Comparison of ENCODE assay signal across 1 cellular context in the genomic region with DNA sequence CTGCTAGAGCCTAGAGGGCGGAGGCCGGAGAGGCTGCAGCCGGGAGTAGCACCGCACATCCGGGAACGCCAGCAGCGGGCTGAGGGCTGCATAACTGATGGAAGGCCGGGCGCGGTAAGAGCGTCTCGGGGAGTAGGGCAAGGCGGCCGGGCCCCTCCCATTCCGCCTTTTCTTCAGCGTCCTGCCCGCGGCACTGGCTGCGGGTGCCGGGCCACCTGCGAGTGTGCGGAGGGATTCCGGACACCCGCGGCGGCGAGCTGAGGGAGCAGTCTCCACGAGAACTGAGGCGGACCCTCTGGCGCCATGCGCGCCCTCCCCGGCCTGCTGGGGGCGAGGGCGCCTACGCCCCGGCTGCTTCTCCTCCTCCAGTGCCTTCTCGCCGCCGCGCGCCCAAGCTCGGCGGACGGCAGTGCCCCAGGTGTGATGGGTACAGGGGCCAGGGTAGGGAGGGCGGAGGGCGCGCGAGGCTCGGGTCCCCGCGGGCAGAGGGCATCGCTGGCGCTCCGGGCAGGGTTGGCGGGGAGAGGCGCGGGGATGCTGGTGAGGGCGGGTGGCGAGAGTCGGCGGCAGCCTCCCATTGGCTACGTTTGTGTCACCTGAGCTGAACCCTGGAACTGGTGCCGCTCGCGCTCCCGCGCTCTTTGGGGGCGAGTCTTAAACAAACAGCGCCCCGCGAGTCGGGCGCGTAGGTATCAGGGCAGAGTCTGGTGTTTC.
TF ChIP-seq lines count a peak whose summit lies in the region.

No MANE protein-coding gene starts in this region.

TF ChIP-seq in HepG2, 621 proteins besides CTCF, POLR2A, EP300 and RAD21 (continued from another document and continues in another):
- no peak for TF ChIP-seq RFX5 (IDR thresholded peaks at IDR 0.05; ENCODE audit: low read depth, low read length)
- TF ChIP-seq STAG1 (CRISPR knock-in tag; IDR thresholded peaks at IDR 0.05) = no peak
- TF ChIP-seq, protein P1, sequence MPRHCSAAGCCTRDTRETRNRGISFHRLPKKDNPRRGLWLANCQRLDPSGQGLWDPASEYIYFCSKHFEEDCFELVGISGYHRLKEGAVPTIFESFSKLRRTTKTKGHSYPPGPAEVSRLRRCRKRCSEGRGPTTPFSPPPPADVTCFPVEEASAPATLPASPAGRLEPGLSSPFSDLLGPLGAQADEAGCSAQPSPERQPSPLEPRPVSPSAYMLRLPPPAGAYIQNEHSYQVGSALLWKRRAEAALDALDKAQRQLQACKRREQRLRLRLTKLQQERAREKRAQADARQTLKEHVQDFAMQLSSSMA (CRISPR knock-in tag; IDR thresholded peaks at IDR 0.05) = peak; percentile 65; the same call in 1 of the 2 replicates
- peak; percentile 82; the same call in 1 of the 2 replicates for TF ChIP-seq ZNF124 (CRISPR knock-in tag; IDR thresholded peaks at IDR 0.05)
- 0 out of 2 replicates have a peak, but pooled peaks have one; percentile 19 for TF ChIP-seq ZFP37 (CRISPR knock-in tag; IDR thresholded peaks at IDR 0.05; ENCODE audit: borderline replicate concordance)
- TF ChIP-seq, protein P2, sequence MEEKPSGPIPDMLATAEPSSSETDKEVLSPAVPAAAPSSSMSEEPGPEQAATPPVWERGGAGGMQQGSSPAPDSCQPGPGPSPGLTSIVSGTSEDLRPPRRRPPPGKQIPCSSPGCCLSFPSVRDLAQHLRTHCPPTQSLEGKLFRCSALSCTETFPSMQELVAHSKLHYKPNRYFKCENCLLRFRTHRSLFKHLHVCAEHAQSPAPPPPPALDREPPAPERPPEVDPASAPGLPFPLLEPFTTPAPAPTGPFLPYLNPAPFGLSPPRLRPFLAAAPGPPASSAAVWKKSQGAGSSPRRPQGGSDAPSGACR (CRISPR knock-in tag; IDR thresholded peaks at IDR 0.05) = peak; percentile 73; the same call in 1 of the 2 replicates
- TF ChIP-seq ZMYM3 (CRISPR knock-in tag; IDR thresholded peaks at IDR 0.05) = peak; percentile 40
- 0 out of 2 replicates have a peak, but pooled peaks have one; percentile 31 for TF ChIP-seq DNMT3B (CRISPR knock-in tag; conservative IDR thresholded peaks at IDR 0.05)
- TF ChIP-seq, protein P3, sequence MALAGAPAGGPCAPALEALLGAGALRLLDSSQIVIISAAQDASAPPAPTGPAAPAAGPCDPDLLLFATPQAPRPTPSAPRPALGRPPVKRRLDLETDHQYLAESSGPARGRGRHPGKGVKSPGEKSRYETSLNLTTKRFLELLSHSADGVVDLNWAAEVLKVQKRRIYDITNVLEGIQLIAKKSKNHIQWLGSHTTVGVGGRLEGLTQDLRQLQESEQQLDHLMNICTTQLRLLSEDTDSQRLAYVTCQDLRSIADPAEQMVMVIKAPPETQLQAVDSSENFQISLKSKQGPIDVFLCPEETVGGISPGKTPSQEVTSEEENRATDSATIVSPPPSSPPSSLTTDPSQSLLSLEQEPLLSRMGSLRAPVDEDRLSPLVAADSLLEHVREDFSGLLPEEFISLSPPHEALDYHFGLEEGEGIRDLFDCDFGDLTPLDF (CRISPR knock-in tag; IDR thresholded peaks at IDR 0.05) = peak; percentile 94
- TF ChIP-seq, protein P4, sequence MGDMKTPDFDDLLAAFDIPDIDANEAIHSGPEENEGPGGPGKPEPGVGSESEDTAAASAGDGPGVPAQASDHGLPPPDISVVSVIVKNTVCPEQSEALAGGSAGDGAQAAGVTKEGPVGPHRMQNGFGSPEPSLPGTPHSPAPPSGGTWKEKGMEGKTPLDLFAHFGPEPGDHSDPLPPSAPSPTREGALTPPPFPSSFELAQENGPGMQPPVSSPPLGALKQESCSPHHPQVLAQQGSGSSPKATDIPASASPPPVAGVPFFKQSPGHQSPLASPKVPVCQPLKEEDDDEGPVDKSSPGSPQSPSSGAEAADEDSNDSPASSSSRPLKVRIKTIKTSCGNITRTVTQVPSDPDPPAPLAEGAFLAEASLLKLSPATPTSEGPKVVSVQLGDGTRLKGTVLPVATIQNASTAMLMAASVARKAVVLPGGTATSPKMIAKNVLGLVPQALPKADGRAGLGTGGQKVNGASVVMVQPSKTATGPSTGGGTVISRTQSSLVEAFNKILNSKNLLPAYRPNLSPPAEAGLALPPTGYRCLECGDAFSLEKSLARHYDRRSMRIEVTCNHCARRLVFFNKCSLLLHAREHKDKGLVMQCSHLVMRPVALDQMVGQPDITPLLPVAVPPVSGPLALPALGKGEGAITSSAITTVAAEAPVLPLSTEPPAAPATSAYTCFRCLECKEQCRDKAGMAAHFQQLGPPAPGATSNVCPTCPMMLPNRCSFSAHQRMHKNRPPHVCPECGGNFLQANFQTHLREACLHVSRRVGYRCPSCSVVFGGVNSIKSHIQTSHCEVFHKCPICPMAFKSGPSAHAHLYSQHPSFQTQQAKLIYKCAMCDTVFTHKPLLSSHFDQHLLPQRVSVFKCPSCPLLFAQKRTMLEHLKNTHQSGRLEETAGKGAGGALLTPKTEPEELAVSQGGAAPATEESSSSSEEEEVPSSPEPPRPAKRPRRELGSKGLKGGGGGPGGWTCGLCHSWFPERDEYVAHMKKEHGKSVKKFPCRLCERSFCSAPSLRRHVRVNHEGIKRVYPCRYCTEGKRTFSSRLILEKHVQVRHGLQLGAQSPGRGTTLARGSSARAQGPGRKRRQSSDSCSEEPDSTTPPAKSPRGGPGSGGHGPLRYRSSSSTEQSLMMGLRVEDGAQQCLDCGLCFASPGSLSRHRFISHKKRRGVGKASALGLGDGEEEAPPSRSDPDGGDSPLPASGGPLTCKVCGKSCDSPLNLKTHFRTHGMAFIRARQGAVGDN (CRISPR knock-in tag; IDR thresholded peaks at IDR 0.05) = peak; percentile 99
- TF ChIP-seq ZNF296 (CRISPR knock-in tag; conservative IDR thresholded peaks at IDR 0.05) = no peak
- peak; percentile 70; the same call in 1 of the 2 replicates for TF ChIP-seq ZNF30 (CRISPR knock-in tag; IDR thresholded peaks at IDR 0.05)
- TF ChIP-seq ZNF552 (CRISPR knock-in tag; IDR thresholded peaks at IDR 0.05; ENCODE audit: borderline replicate concordance) = 0 out of 2 replicates have a peak, but pooled peaks have one; percentile 47
- 0 out of 2 replicates have a peak, but pooled peaks have one; percentile 38 for TF ChIP-seq ELF1 (CRISPR knock-in tag; IDR thresholded peaks at IDR 0.05)
- TF ChIP-seq, protein P5, sequence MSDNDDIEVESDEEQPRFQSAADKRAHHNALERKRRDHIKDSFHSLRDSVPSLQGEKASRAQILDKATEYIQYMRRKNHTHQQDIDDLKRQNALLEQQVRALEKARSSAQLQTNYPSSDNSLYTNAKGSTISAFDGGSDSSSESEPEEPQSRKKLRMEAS (IDR thresholded peaks at IDR 0.05) = peak; percentile 71
- TF ChIP-seq, protein P6, sequence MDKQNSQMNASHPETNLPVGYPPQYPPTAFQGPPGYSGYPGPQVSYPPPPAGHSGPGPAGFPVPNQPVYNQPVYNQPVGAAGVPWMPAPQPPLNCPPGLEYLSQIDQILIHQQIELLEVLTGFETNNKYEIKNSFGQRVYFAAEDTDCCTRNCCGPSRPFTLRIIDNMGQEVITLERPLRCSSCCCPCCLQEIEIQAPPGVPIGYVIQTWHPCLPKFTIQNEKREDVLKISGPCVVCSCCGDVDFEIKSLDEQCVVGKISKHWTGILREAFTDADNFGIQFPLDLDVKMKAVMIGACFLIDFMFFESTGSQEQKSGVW (CRISPR knock-in tag; IDR thresholded peaks at IDR 0.05; ENCODE audit: borderline replicate concordance) = no peak; the same call in 1 of the 2 replicates
- peak; percentile 63; the same call in 1 of the 2 replicates for TF ChIP-seq ZNF589 (CRISPR knock-in tag; conservative IDR thresholded peaks at IDR 0.05)
- TF ChIP-seq, protein P7, sequence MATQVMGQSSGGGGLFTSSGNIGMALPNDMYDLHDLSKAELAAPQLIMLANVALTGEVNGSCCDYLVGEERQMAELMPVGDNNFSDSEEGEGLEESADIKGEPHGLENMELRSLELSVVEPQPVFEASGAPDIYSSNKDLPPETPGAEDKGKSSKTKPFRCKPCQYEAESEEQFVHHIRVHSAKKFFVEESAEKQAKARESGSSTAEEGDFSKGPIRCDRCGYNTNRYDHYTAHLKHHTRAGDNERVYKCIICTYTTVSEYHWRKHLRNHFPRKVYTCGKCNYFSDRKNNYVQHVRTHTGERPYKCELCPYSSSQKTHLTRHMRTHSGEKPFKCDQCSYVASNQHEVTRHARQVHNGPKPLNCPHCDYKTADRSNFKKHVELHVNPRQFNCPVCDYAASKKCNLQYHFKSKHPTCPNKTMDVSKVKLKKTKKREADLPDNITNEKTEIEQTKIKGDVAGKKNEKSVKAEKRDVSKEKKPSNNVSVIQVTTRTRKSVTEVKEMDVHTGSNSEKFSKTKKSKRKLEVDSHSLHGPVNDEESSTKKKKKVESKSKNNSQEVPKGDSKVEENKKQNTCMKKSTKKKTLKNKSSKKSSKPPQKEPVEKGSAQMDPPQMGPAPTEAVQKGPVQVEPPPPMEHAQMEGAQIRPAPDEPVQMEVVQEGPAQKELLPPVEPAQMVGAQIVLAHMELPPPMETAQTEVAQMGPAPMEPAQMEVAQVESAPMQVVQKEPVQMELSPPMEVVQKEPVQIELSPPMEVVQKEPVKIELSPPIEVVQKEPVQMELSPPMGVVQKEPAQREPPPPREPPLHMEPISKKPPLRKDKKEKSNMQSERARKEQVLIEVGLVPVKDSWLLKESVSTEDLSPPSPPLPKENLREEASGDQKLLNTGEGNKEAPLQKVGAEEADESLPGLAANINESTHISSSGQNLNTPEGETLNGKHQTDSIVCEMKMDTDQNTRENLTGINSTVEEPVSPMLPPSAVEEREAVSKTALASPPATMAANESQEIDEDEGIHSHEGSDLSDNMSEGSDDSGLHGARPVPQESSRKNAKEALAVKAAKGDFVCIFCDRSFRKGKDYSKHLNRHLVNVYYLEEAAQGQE (IDR thresholded peaks at IDR 0.05; ENCODE audit: borderline replicate concordance in 1 of 2, low read depth in 1 of 2, low read length in 2 of 2) = peak in 1 of 2 experiments; percentile 34; a peak in 1 of 4 replicates
- TF ChIP-seq RXRB (CRISPR knock-in tag; IDR thresholded peaks at IDR 0.05; ENCODE audit: borderline replicate concordance) = peak; percentile 51; the same call in 1 of the 2 replicates
- TF ChIP-seq NRL (CRISPR knock-in tag; IDR thresholded peaks at IDR 0.05; ENCODE audit: borderline replicate concordance) = peak; percentile 80
- TF ChIP-seq HNF4G (IDR thresholded peaks at IDR 0.05; ENCODE audit: borderline replicate concordance, low read depth, low read length) = no peak
- TF ChIP-seq HNF4G (CRISPR knock-in tag; IDR thresholded peaks at IDR 0.05; ENCODE audit: borderline replicate concordance, low read depth) = 0 out of 2 replicates have a peak, but pooled peaks have one; percentile 65
- peak; percentile 56; the same call in 1 of the 2 replicates for TF ChIP-seq ZNF598 (CRISPR knock-in tag; IDR thresholded peaks at IDR 0.05; ENCODE audit: borderline replicate concordance)
- peak; percentile 84 for TF ChIP-seq YEATS4 (CRISPR knock-in tag; IDR thresholded peaks at IDR 0.05; ENCODE audit: borderline replicate concordance)
- no peak for TF ChIP-seq CAMTA2 (CRISPR knock-in tag; IDR thresholded peaks at IDR 0.05; ENCODE audit: borderline replicate concordance)
- TF ChIP-seq TRIM24 (CRISPR knock-in tag; IDR thresholded peaks at IDR 0.05) = no peak
- TF ChIP-seq, protein P8, sequence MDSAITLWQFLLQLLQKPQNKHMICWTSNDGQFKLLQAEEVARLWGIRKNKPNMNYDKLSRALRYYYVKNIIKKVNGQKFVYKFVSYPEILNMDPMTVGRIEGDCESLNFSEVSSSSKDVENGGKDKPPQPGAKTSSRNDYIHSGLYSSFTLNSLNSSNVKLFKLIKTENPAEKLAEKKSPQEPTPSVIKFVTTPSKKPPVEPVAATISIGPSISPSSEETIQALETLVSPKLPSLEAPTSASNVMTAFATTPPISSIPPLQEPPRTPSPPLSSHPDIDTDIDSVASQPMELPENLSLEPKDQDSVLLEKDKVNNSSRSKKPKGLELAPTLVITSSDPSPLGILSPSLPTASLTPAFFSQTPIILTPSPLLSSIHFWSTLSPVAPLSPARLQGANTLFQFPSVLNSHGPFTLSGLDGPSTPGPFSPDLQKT (CRISPR knock-in tag; IDR thresholded peaks at IDR 0.05; ENCODE audit: borderline replicate concordance) = no peak
- peak; percentile 65; the same call in 1 of the 2 replicates for TF ChIP-seq ZNF788 (CRISPR knock-in tag; IDR thresholded peaks at IDR 0.05; ENCODE audit: borderline replicate concordance)
- TF ChIP-seq, protein P9, sequence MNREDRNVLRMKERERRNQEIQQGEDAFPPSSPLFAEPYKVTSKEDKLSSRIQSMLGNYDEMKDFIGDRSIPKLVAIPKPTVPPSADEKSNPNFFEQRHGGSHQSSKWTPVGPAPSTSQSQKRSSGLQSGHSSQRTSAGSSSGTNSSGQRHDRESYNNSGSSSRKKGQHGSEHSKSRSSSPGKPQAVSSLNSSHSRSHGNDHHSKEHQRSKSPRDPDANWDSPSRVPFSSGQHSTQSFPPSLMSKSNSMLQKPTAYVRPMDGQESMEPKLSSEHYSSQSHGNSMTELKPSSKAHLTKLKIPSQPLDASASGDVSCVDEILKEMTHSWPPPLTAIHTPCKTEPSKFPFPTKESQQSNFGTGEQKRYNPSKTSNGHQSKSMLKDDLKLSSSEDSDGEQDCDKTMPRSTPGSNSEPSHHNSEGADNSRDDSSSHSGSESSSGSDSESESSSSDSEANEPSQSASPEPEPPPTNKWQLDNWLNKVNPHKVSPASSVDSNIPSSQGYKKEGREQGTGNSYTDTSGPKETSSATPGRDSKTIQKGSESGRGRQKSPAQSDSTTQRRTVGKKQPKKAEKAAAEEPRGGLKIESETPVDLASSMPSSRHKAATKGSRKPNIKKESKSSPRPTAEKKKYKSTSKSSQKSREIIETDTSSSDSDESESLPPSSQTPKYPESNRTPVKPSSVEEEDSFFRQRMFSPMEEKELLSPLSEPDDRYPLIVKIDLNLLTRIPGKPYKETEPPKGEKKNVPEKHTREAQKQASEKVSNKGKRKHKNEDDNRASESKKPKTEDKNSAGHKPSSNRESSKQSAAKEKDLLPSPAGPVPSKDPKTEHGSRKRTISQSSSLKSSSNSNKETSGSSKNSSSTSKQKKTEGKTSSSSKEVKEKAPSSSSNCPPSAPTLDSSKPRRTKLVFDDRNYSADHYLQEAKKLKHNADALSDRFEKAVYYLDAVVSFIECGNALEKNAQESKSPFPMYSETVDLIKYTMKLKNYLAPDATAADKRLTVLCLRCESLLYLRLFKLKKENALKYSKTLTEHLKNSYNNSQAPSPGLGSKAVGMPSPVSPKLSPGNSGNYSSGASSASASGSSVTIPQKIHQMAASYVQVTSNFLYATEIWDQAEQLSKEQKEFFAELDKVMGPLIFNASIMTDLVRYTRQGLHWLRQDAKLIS (CRISPR knock-in tag; IDR thresholded peaks at IDR 0.05) = peak; percentile 54; the same call in 1 of the 2 replicates
- TF ChIP-seq, protein P10, sequence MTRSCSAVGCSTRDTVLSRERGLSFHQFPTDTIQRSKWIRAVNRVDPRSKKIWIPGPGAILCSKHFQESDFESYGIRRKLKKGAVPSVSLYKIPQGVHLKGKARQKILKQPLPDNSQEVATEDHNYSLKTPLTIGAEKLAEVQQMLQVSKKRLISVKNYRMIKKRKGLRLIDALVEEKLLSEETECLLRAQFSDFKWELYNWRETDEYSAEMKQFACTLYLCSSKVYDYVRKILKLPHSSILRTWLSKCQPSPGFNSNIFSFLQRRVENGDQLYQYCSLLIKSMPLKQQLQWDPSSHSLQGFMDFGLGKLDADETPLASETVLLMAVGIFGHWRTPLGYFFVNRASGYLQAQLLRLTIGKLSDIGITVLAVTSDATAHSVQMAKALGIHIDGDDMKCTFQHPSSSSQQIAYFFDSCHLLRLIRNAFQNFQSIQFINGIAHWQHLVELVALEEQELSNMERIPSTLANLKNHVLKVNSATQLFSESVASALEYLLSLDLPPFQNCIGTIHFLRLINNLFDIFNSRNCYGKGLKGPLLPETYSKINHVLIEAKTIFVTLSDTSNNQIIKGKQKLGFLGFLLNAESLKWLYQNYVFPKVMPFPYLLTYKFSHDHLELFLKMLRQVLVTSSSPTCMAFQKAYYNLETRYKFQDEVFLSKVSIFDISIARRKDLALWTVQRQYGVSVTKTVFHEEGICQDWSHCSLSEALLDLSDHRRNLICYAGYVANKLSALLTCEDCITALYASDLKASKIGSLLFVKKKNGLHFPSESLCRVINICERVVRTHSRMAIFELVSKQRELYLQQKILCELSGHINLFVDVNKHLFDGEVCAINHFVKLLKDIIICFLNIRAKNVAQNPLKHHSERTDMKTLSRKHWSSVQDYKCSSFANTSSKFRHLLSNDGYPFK (CRISPR knock-in tag; IDR thresholded peaks at IDR 0.05; ENCODE audit: borderline replicate concordance) = peak; percentile 61; the same call in 1 of the 2 replicates
- TF ChIP-seq SP4 (CRISPR knock-in tag; IDR thresholded peaks at IDR 0.05) = no peak
